31 cellular contexts compared by ENCODE assay signal in genomic region chr17:58264407-58265103, GRCh38. TPM values are rescaled to one million over a fixed set of nuclear protein-coding genes. Genes with fewer than 3 reads are reported as not detected.
DNase-seq lines count a peak whose midpoint lies in the region; ATAC-seq, FAIRE-seq and TF ChIP-seq lines count a peak whose summit lies in the region.
"Had no signal": no experiment of that assay in that cellular context is flagged by ENCODE, and none has a peak within 500 bp of the region (broad histone marks: within the 10 kb centered on the region; RNA-seq: fewer than 3 reads in every experiment).

No MANE protein-coding gene starts in this region.

- H3K4me1 ChIP-seq in K562 (replicated peaks in 1 of 2; ENCODE audit: control insufficient read depth in 2 of 2, insufficient read depth in 2 of 2, low read length in 2 of 2) (no peaks in the 10 kb centered on the region), right lobe of liver (no peaks in the 10 kb centered on the region)
- H3K4me1 ChIP-seq: BE2C, SJSA1 had no signal

- H3K9ac ChIP-seq in K562 (ENCODE audit: insufficient read depth in 1 of 2, low read depth in 2 of 2, low read length in 2 of 2): no peak overlapping the region

- no peaks in the 10 kb centered on the region for H3K79me2 ChIP-seq in K562 (ENCODE audit: control insufficient read depth, insufficient read depth, low read length)

- CTCF ChIA-PET in activated CD8-positive, alpha-beta T cell treated with anti-CD3 and anti-CD28 coated beads, Interleukin-2, amount 10 ng/mL, durations not matched to agents 7 days and 5 days (lab: Charles Lee): interaction anchor here (0.5 to 1.5 kb wide), 2 partner anchors 15 to 1258 kb away, joined by 3 to 4 read pairs; no protein-coding TSS in a partner anchor
- CTCF ChIA-PET in activated CD8-positive, alpha-beta T cell treated with anti-CD3 and anti-CD28 coated beads for 36 hours (lab: Charles Lee): no interaction called here
- CTCF ChIA-PET in K562 (lab: Yijun Ruan, JAX; ENCODE audit: low intra/inter-chr PET ratio): interaction anchor here (0.7 kb wide), 1 partner anchor 39 kb away, joined by 3 read pairs; no protein-coding TSS in a partner anchor

- TF ChIP-seq POLR2A in K562 (conservative IDR thresholded peaks at IDR 0.05): no peak
- TF ChIP-seq POLR2A in right lobe of liver (IDR thresholded peaks at IDR 0.05): no peak

- H3K9me3 ChIP-seq in K562 (replicated peaks; ENCODE audit: control insufficient read depth, insufficient read depth, low read depth, low read length): no peaks in the 10 kb centered on the region
- H3K9me3 ChIP-seq in right lobe of liver: no peaks in the 10 kb centered on the region
- H3K9me3 ChIP-seq: BE2C had no signal

- no peak for TF ChIP-seq RAD21 in K562 (CRISPR knock-in tag; conservative IDR thresholded peaks at IDR 0.05 in 1 of 2, IDR thresholded peaks at IDR 0.05 in 1 of 2)

- in situ Hi-C loops in K562 (cut with MboI): no loop called here

- no peak for TF ChIP-seq EP300 in K562 (IDR thresholded peaks at IDR 0.05; ENCODE audit: low read length)

- H2AFZ ChIP-seq in K562 (ENCODE audit: low read depth, low read length): no peak overlapping the region

- no peaks in the 10 kb centered on the region for H3K9me1 ChIP-seq in K562 (ENCODE audit: control insufficient read depth, insufficient read depth, low read length)

- no peak for FAIRE-seq in K562 (lab: Jason Lieb, UNC)
- FAIRE-seq: GM12891 had no signal

- no peak for TF ChIP-seq CTCF in activated CD8-positive, alpha-beta T cell treated with anti-CD3 and anti-CD28 coated beads for 36 hours (IDR thresholded peaks at IDR 0.05)
- no peak for TF ChIP-seq CTCF in K562 (IDR thresholded peaks at IDR 0.05 in 2 of 3, conservative IDR thresholded peaks at IDR 0.05 in 1 of 3; ENCODE audit: insufficient read depth in 2 of 3, low read depth in 1 of 3, low read length in 3 of 3)
- TF ChIP-seq CTCF in right lobe of liver (IDR thresholded peaks at IDR 0.05): no peak

- H3K36me3 Mint-ChIP-seq in activated CD8-positive, alpha-beta T cell treated with anti-CD3 and anti-CD28 coated beads, Interleukin-2, amount 10 ng/mL, durations not matched to agents 7 days and 5 days (ENCODE audit: low read depth): no peaks in the 10 kb centered on the region
- H3K36me3 Mint-ChIP-seq in activated CD8-positive, alpha-beta T cell treated with anti-CD3 and anti-CD28 coated beads for 36 hours (ENCODE audit: low read depth): no peaks in the 10 kb centered on the region

- no peak overlapping the region for H3K27ac Mint-ChIP-seq in activated CD8-positive, alpha-beta T cell treated with anti-CD3 and anti-CD28 coated beads, Interleukin-2, amount 10 ng/mL, durations not matched to agents 7 days and 5 days
- H3K27ac Mint-ChIP-seq in activated CD8-positive, alpha-beta T cell treated with anti-CD3 and anti-CD28 coated beads for 36 hours: no peak overlapping the region
- H3K27ac Mint-ChIP-seq: CD14-positive monocyte; CD8-positive, alpha-beta memory T cell had no signal

- no peak overlapping the region for H3K4me2 ChIP-seq in K562 (ENCODE audit: insufficient read depth, low read length)

- ATAC-seq in activated CD8-positive, alpha-beta T cell treated with anti-CD3 and anti-CD28 coated beads, Interleukin-2, amount 10 ng/mL, durations not matched to agents 7 days and 5 days: no peak
- ATAC-seq in activated CD8-positive, alpha-beta T cell treated with anti-CD3 and anti-CD28 coated beads for 36 hours: no peak
- no peak for ATAC-seq in K562
- no peak for ATAC-seq in left lobe of liver
- ATAC-seq in right lobe of liver: no peak
- ATAC-seq: HCT116, PC-3 had no signal

- no peak overlapping the region for H3K27ac ChIP-seq in K562 (ENCODE audit: extremely low read depth, low read depth, low read length)
- H3K27ac ChIP-seq in right lobe of liver: no peak overlapping the region
- H3K27ac ChIP-seq: 22Rv1, SJSA1 had no signal

- H3K36me3 ChIP-seq in K562 (ENCODE audit: control insufficient read depth, insufficient read depth, low read length) (no peaks in the 10 kb centered on the region), right lobe of liver (no peaks in the 10 kb centered on the region)
- H3K36me3 ChIP-seq: BE2C, SJSA1 had no signal

- POLR2A ChIA-PET in activated CD8-positive, alpha-beta T cell treated with anti-CD3 and anti-CD28 coated beads, Interleukin-2, amount 10 ng/mL, durations not matched to agents 7 days and 5 days (lab: Charles Lee): no interaction called here
- POLR2A ChIA-PET in activated CD8-positive, alpha-beta T cell treated with anti-CD3 and anti-CD28 coated beads for 36 hours (lab: Charles Lee): no interaction called here
- POLR2A ChIA-PET in K562 (lab: Yijun Ruan, JAX): interaction anchor here (1.4 kb wide), 1 partner anchor 15 kb away, joined by 6 read pairs; no protein-coding TSS in a partner anchor

- BruUV-seq in K562 (replicated peaks; lab: Mats Ljungman, UMichigan): no TSS peak

- H4K20me1 ChIP-seq in K562 (replicated peaks; ENCODE audit: control insufficient read depth, insufficient read depth, low read length): no peaks in the 10 kb centered on the region

- no peaks in the 10 kb centered on the region for H3K4me1 Mint-ChIP-seq in activated CD8-positive, alpha-beta T cell treated with anti-CD3 and anti-CD28 coated beads, Interleukin-2, amount 10 ng/mL, durations not matched to agents 7 days and 5 days (ENCODE audit: low read depth)
- H3K4me1 Mint-ChIP-seq in activated CD8-positive, alpha-beta T cell treated with anti-CD3 and anti-CD28 coated beads for 36 hours (ENCODE audit: low read depth): no peaks in the 10 kb centered on the region
- H3K4me1 Mint-ChIP-seq: CD8-positive, alpha-beta memory T cell had no signal

- no peak overlapping the region for H3K4me3 Mint-ChIP-seq in activated CD8-positive, alpha-beta T cell treated with anti-CD3 and anti-CD28 coated beads, Interleukin-2, amount 10 ng/mL, durations not matched to agents 7 days and 5 days
- no peak overlapping the region for H3K4me3 Mint-ChIP-seq in activated CD8-positive, alpha-beta T cell treated with anti-CD3 and anti-CD28 coated beads for 36 hours
- H3K4me3 Mint-ChIP-seq: CD8-positive, alpha-beta memory T cell had no signal

- no peak overlapping the region for H3K4me3 ChIP-seq in K562
- no peak overlapping the region for H3K4me3 ChIP-seq in right lobe of liver
- H3K4me3 ChIP-seq: SJSA1 had no signal

- 6% methylated on average over 6 of the region's 6 CpGs for WGBS in K562 (ENCODE audit: insufficient coverage, low coverage, missing lambda C conversion rate)
- 73% methylated on average over 4 of the region's 6 CpGs for WGBS in right lobe of liver (ENCODE audit: insufficient coverage, low coverage, low lambda C conversion rate, missing lambda C conversion rate)

- peak; percentile 9 for DNase-seq in activated CD8-positive, alpha-beta T cell treated with anti-CD3 and anti-CD28 coated beads, Interleukin-2, amount 10 ng/mL, durations not matched to agents 7 days and 5 days
- no peak for DNase-seq in activated CD8-positive, alpha-beta T cell treated with anti-CD3 and anti-CD28 coated beads for 36 hours
- DNase-seq in K562 (ENCODE audit: extremely low read depth in 1 of 4, low spot score in 3 of 4): no peak
- DNase-seq in left lobe of liver (ENCODE audit: low spot score): peak; percentile 12
- DNase-seq in right lobe of liver: no peak
- no peak for DNase-seq in NCI-H2107 (lab: John Stamatoyannopoulos, UW)
- DNase-seq in ecto neural progenitor cell (ENCODE audit: low spot score): no peak
- DNase-seq: BE2C; CD8-positive, alpha-beta memory T cell; DMS79 treated with DMSO at 0.1 percent for 48 hours; GF-D8; KBM-7; MV-4-11; NCI-H1105 treated with DMSO at 0.1 percent for 48 hours; NCI-H146; NCI-H1930; NCI-H446; NCI-H524 treated with DMSO at 0.1 percent for 48 hours; NCI-H774; PC-3; Right ventricle myocardium superior; RPMI8226 had no signal

- no peaks in the 10 kb centered on the region for H3K9me3 Mint-ChIP-seq in activated CD8-positive, alpha-beta T cell treated with anti-CD3 and anti-CD28 coated beads, Interleukin-2, amount 10 ng/mL, durations not matched to agents 7 days and 5 days (ENCODE audit: insufficient read depth)
- no peaks in the 10 kb centered on the region for H3K9me3 Mint-ChIP-seq in activated CD8-positive, alpha-beta T cell treated with anti-CD3 and anti-CD28 coated beads for 36 hours
- H3K9me3 Mint-ChIP-seq: CD8-positive, alpha-beta memory T cell had no signal

- intact Hi-C loops in activated CD8-positive, alpha-beta T cell treated with anti-CD3 and anti-CD28 coated beads for 36 hours (cut with micrococcal nuclease): no loop called here
- intact Hi-C loops in K562 (cut with micrococcal nuclease) (no loop called here), right lobe of liver (cut with DNase I) (no loop called here)

- peaks cover 51% of the 10 kb centered on the region for H3K27me3 Mint-ChIP-seq in activated CD8-positive, alpha-beta T cell treated with anti-CD3 and anti-CD28 coated beads, Interleukin-2, amount 10 ng/mL, durations not matched to agents 7 days and 5 days (ENCODE audit: low read depth)
- peaks cover 38% of the 10 kb centered on the region for H3K27me3 Mint-ChIP-seq in activated CD8-positive, alpha-beta T cell treated with anti-CD3 and anti-CD28 coated beads for 36 hours

- peaks cover 38 to 62% of the 10 kb centered on the region in 2 experiments for H3K27me3 ChIP-seq in K562 (ENCODE audit: control insufficient read depth in 2 of 2, insufficient read depth in 2 of 2, low read length in 2 of 2)
- H3K27me3 ChIP-seq in right lobe of liver: no peaks in the 10 kb centered on the region

RNA-seq across cellular contexts. Expression of gene MPO, which starts 16.2 kb away (rescaled TPM):
- total RNA-seq in activated CD8-positive, alpha-beta T cell treated with anti-CD3 and anti-CD28 coated beads, Interleukin-2, amount 10 ng/mL, durations not matched to agents 7 days and 5 days: not detected
- not detected for total RNA-seq in activated CD8-positive, alpha-beta T cell treated with anti-CD3 and anti-CD28 coated beads for 36 hours
- 0.12 and 0.14 TPM in 2 replicates for total RNA-seq in K562 (2011; cell fraction: chromatin; rRNA removed; ENCODE audit: low replicate concordance)
- 0.17 TPM in 1 of 2 replicates, not detected in the other for total RNA-seq in K562 (2011; cell fraction: nucleolus; rRNA removed)
- total RNA-seq in K562 (2011; cell fraction: nucleoplasm; rRNA removed): not detected in 2 replicates
- total RNA-seq in K562 (2014; rRNA removed) (not detected in 2 replicates), K562 (2014; rRNA removed; fragmentation: Illumina TruSeq; extraction: Trizol) (not detected in 2 replicates), K562 (2015; rRNA removed; fragmentation: Illumina TruSeq; extraction: Trizol) (not detected in 2 replicates), K562 (2021) (0.47 TPM in 1 of 2 replicates, not detected in the other), left lobe of liver (0.43 TPM), right lobe of liver (1 to 10 TPM in 2 of 6 experiments, under 1 TPM in 2, not detected in 2; 0.26 to 4.2 (median 1.9) TPM)
- polyA plus RNA-seq in K562 (2011; rRNA removed) (0.15 and 0.39 TPM in 2 replicates), K562 (2014; fragmentation: Illumina TruSeq; extraction: Trizol) (0.06 TPM in 1 of 2 replicates, not detected in the other), K562 (2014; fragmentation: Nextera tagmentation; extraction: Ambion mirVana) (under 1 TPM in 1 of 2 experiments, not detected in 1; 0.04 TPM), K562 (2014; rRNA removed) (0.03 TPM in 1 of 2 replicates, not detected in the other)
- 0.06 and 0.33 TPM in 2 replicates for polyA plus RNA-seq in K562 (2011; cell fraction: cytosol; rRNA removed)
- 0.06 and 0.34 TPM in 2 replicates for polyA plus RNA-seq in K562 (2011; cell fraction: nucleus; rRNA removed)
- 0.03 and 0.08 TPM in 2 replicates for polyA plus RNA-seq in K562 (2012)
- 0.06 and 0.32 TPM in 2 replicates for polyA minus RNA-seq in K562 (2011; rRNA and poly(A)+ RNA removed)
- polyA minus RNA-seq in K562 (2011; cell fraction: cytosol; rRNA and poly(A)+ RNA removed): not detected in 2 replicates
- not detected in 2 replicates for polyA minus RNA-seq in K562 (2011; cell fraction: nucleus; rRNA and poly(A)+ RNA removed)
- total RNA-seq: CD8-positive, alpha-beta memory T cell; H4; HT1080; LHCN-M2; PC-3; SJSA1 had no signal
- polyA plus RNA-seq: CD8-positive, alpha-beta memory T cell had no signal

RNA-seq across cellular contexts. Expression of gene LPO, which starts 26.2 kb away (rescaled TPM):
- total RNA-seq in activated CD8-positive, alpha-beta T cell treated with anti-CD3 and anti-CD28 coated beads, Interleukin-2, amount 10 ng/mL, durations not matched to agents 7 days and 5 days: not detected
- not detected for total RNA-seq in activated CD8-positive, alpha-beta T cell treated with anti-CD3 and anti-CD28 coated beads for 36 hours
- total RNA-seq in K562 (2011; cell fraction: chromatin; rRNA removed; ENCODE audit: low replicate concordance): not detected in 2 replicates
- total RNA-seq in K562 (2011; cell fraction: nucleolus; rRNA removed): not detected in 2 replicates
- total RNA-seq in K562 (2011; cell fraction: nucleoplasm; rRNA removed): not detected in 2 replicates
- not detected in 2 replicates for total RNA-seq in K562 (2014; rRNA removed)
- total RNA-seq in K562 (2014; rRNA removed; fragmentation: Illumina TruSeq; extraction: Trizol): not detected in 2 replicates
- not detected in 2 replicates for total RNA-seq in K562 (2015; rRNA removed; fragmentation: Illumina TruSeq; extraction: Trizol)
- 0.11 TPM in 1 of 2 replicates, not detected in the other for total RNA-seq in K562 (2021)
- polyA plus RNA-seq in K562 (2011; rRNA removed): not detected in 2 replicates
- polyA plus RNA-seq in K562 (2011; cell fraction: cytosol; rRNA removed): 0.03 and 0.04 TPM in 2 replicates
- polyA plus RNA-seq in K562 (2011; cell fraction: nucleus; rRNA removed): not detected in 2 replicates
- polyA plus RNA-seq in K562 (2012): 1.1 TPM in 1 of 2 replicates, not detected in the other
- not detected in 2 replicates for polyA plus RNA-seq in K562 (2014; fragmentation: Illumina TruSeq; extraction: Trizol)
- not detected for polyA plus RNA-seq in K562 (2014; fragmentation: Nextera tagmentation; extraction: Ambion mirVana)
- 0.07 TPM in 1 of 2 replicates, not detected in the other for polyA plus RNA-seq in K562 (2014; rRNA removed)
- 0.57 TPM in 1 of 2 replicates, not detected in the other for polyA minus RNA-seq in K562 (2011; rRNA and poly(A)+ RNA removed)
- polyA minus RNA-seq in K562 (2011; cell fraction: cytosol; rRNA and poly(A)+ RNA removed): not detected in 2 replicates
- not detected in 2 replicates for polyA minus RNA-seq in K562 (2011; cell fraction: nucleus; rRNA and poly(A)+ RNA removed)
- not detected for total RNA-seq in left lobe of liver
- not detected for total RNA-seq in right lobe of liver
- total RNA-seq: CD8-positive, alpha-beta memory T cell; H4; LHCN-M2; MCF 10A; PC-3; Right ventricle myocardium superior; SJSA1 had no signal
- polyA plus RNA-seq: CD8-positive, alpha-beta memory T cell had no signal

RNA-seq across cellular contexts. Expression of gene MKS1, which starts 45.5 kb away (rescaled TPM):
- total RNA-seq in activated CD8-positive, alpha-beta T cell treated with anti-CD3 and anti-CD28 coated beads, Interleukin-2, amount 10 ng/mL, durations not matched to agents 7 days and 5 days: 10 to 100 TPM; 16.1 to 17.6 TPM
- 10 to 100 TPM; 20.7 to 24.8 TPM for total RNA-seq in activated CD8-positive, alpha-beta T cell treated with anti-CD3 and anti-CD28 coated beads for 36 hours
- 68.2 and 109 TPM in 2 replicates for total RNA-seq in K562 (2011; cell fraction: chromatin; rRNA removed; ENCODE audit: low replicate concordance)
- total RNA-seq in K562 (2011; cell fraction: nucleolus; rRNA removed): 49.3 and 61.5 TPM in 2 replicates
- 63.9 and 64.8 TPM in 2 replicates for total RNA-seq in K562 (2011; cell fraction: nucleoplasm; rRNA removed)
- total RNA-seq in K562 (2014; rRNA removed): 21.1 and 25.7 TPM in 2 replicates
- 18.0 and 18.8 TPM in 2 replicates for total RNA-seq in K562 (2014; rRNA removed; fragmentation: Illumina TruSeq; extraction: Trizol)
- 20.3 and 21.7 TPM in 2 replicates for total RNA-seq in K562 (2015; rRNA removed; fragmentation: Illumina TruSeq; extraction: Trizol)
- 27.0 and 27.5 TPM in 2 replicates for total RNA-seq in K562 (2021)
- polyA plus RNA-seq in K562 (2011; rRNA removed): 27.1 and 40.0 TPM in 2 replicates
- polyA plus RNA-seq in K562 (2011; cell fraction: cytosol; rRNA removed): 21.3 and 26.4 TPM in 2 replicates
- polyA plus RNA-seq in K562 (2011; cell fraction: nucleus; rRNA removed): 137 and 165 TPM in 2 replicates
- 27.9 and 31.8 TPM in 2 replicates for polyA plus RNA-seq in K562 (2012)
- polyA plus RNA-seq in K562 (2014; fragmentation: Illumina TruSeq; extraction: Trizol): 27.8 and 31.0 TPM in 2 replicates
- 10 to 100 TPM; 16.3 to 27.8 TPM for polyA plus RNA-seq in K562 (2014; fragmentation: Nextera tagmentation; extraction: Ambion mirVana)
- polyA plus RNA-seq in K562 (2014; rRNA removed): 23.5 and 25.9 TPM in 2 replicates
- 20.7 and 21.6 TPM in 2 replicates for polyA minus RNA-seq in K562 (2011; rRNA and poly(A)+ RNA removed)
- 11.4 and 13.6 TPM in 2 replicates for polyA minus RNA-seq in K562 (2011; cell fraction: cytosol; rRNA and poly(A)+ RNA removed)
- 27.5 and 39.7 TPM in 2 replicates for polyA minus RNA-seq in K562 (2011; cell fraction: nucleus; rRNA and poly(A)+ RNA removed)
- total RNA-seq in left lobe of liver: 9.8 TPM
- total RNA-seq in right lobe of liver: 1 to 10 TPM; 3.3 to 9.2 (median 7.2) TPM

Comparison
In these comparisons a context has a peak if more than half of its experiments do, and no peak if none do; other contexts are left out.
1. DNase-seq: peak in activated CD8-positive, alpha-beta T cell treated with anti-CD3 and anti-CD28 coated beads, Interleukin-2, amount 10 ng/mL, durations not matched to agents 7 days and 5 days (single experiment) and left lobe of liver (single experiment); none in activated CD8-positive, alpha-beta T cell treated with anti-CD3 and anti-CD28 coated beads for 36 hours (single experiment), K562 (0 of 4), right lobe of liver (0 of 3), NCI-H2107 (single experiment) and ecto neural progenitor cell (single experiment).